Comparison of ENCODE assay signal across 20 cellular contexts in the genomic region with DNA sequence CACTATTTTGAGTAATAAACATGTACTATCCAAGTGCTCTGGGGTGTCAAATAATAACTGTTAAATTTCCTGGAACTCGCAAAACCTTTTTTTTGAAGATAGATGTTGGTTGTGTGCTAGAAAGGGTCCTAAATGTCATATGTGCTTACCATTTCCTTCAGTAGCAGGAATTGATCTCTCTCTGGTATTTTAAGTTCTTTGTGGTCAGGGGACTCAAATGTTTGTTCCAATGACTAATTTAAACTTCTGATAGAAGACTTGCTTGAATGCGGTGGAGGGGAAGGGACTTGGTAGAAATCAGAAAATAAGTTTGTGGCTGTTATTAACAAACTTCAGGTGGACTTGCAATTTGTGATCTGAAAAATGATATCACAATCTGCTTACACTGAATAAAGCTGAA. TPM values are rescaled to one million over a fixed set of nuclear protein-coding genes. Genes with fewer than 3 reads are reported as not detected.
DNase-seq lines count a peak whose midpoint lies in the region; ATAC-seq and TF ChIP-seq lines count a peak whose summit lies in the region.
"Had no signal": no experiment of that assay in that cellular context is flagged by ENCODE, and none has a peak within 500 bp of the region (broad histone marks: within the 10 kb centered on the region; RNA-seq: fewer than 3 reads in every experiment).

No MANE protein-coding gene starts in this region.

- H3F3A ChIP-seq in GM23338 (replicated peaks; ENCODE audit: low read depth): 0 out of 2 replicates have a peak, but pooled peaks cover 5% of the 10 kb centered on the region

- H3K27me3 Mint-ChIP-seq in T-helper 2 cell treated with Interferon-gamma antibody and Interleukin-4, amounts not matched to agents 5 μg/mL and 100 μg/mL, for 36 hours (ENCODE audit: low read depth): no peaks in the 10 kb centered on the region
- peaks cover 4% of the 10 kb centered on the region for H3K27me3 Mint-ChIP-seq in GM23338 (ENCODE audit: insufficient read depth, low read depth, poor library complexity)
- no peaks in the 10 kb centered on the region for H3K27me3 Mint-ChIP-seq in activated T-helper 1 cell treated with anti-CD3 and anti-CD28 coated beads, Interleukin-12 subunit alpha, Interleukin-12 subunit beta, Interleukin-2, Interleukin-4 antibody, amounts not matched to agents 30 ng/mL and 10 ng/mL and 1 ng/mL, durations not matched to agents 14 hours and 24 hours and 36 hours (ENCODE audit: insufficient read depth)

- H3K36me3 ChIP-seq in GM23338 (ENCODE audit: insufficient read depth) (no peaks in the 10 kb centered on the region), parathyroid adenoma (ENCODE audit: control insufficient read depth, insufficient read depth, low read length) (no peaks in the 10 kb centered on the region)
- H3K36me3 ChIP-seq: breast epithelium had no signal

- intact Hi-C loops in activated T-helper 1 cell treated with anti-CD3 and anti-CD28 coated beads, Interleukin-12 subunit alpha, Interleukin-12 subunit beta, Interleukin-2, Interleukin-4 antibody, amounts not matched to agents 30 ng/mL and 10 ng/mL and 1 ng/mL, durations not matched to agents 14 hours and 24 hours and 36 hours (cut with micrococcal nuclease): no loop called here

- H2AFZ ChIP-seq in GM23338 (no peak overlapping the region), parathyroid adenoma (no peak overlapping the region)
- H2AFZ ChIP-seq: hepatocyte had no signal

- no peaks in the 10 kb centered on the region for H3K9me3 ChIP-seq in parathyroid adenoma (ENCODE audit: control insufficient read depth, low read length)
- H3K9me3 ChIP-seq: breast epithelium, HAP-1 had no signal

- H3K27ac Mint-ChIP-seq in T-helper 2 cell treated with Interferon-gamma antibody and Interleukin-4, amounts not matched to agents 5 μg/mL and 100 μg/mL, for 36 hours: peak overlapping the region; percentile 41
- H3K27ac Mint-ChIP-seq in GM23338: 0 out of 2 replicates have a peak overlapping the region, but pooled peaks have one; percentile 11
- peak overlapping the region; percentile 78 for H3K27ac Mint-ChIP-seq in activated T-helper 1 cell treated with anti-CD3 and anti-CD28 coated beads, Interleukin-12 subunit alpha, Interleukin-12 subunit beta, Interleukin-2, Interleukin-4 antibody, amounts not matched to agents 30 ng/mL and 10 ng/mL and 1 ng/mL, durations not matched to agents 14 hours and 24 hours and 36 hours

- H3K79me2 ChIP-seq in GM23338 (replicated peaks; ENCODE audit: insufficient read depth) (peaks cover 88% of the 10 kb centered on the region), parathyroid adenoma (peaks cover 19% of the 10 kb centered on the region)

- H3K9me2 ChIP-seq in GM23338 (ENCODE audit: insufficient read depth): no peaks in the 10 kb centered on the region

- H3K4me3 ChIP-seq in GM23338 (no peak overlapping the region), parathyroid adenoma (ENCODE audit: low read depth, low read length) (no peak overlapping the region)
- H3K4me3 ChIP-seq: breast epithelium, HAP-1, hepatocyte, skin epidermis had no signal

- peaks cover 39% of the 10 kb centered on the region for H4K20me1 ChIP-seq in GM23338 (replicated peaks; ENCODE audit: insufficient read depth)

- no peaks in the 10 kb centered on the region for H3K9me3 Mint-ChIP-seq in T-helper 2 cell treated with Interferon-gamma antibody and Interleukin-4, amounts not matched to agents 5 μg/mL and 100 μg/mL, for 36 hours
- no peaks in the 10 kb centered on the region for H3K9me3 Mint-ChIP-seq in GM23338
- H3K9me3 Mint-ChIP-seq in activated T-helper 1 cell treated with anti-CD3 and anti-CD28 coated beads, Interleukin-12 subunit alpha, Interleukin-12 subunit beta, Interleukin-2, Interleukin-4 antibody, amounts not matched to agents 30 ng/mL and 10 ng/mL and 1 ng/mL, durations not matched to agents 14 hours and 24 hours and 36 hours: no peaks in the 10 kb centered on the region

- no peak overlapping the region for H3K9ac ChIP-seq in parathyroid adenoma

- H3K4me2 ChIP-seq in GM23338: no peak overlapping the region
- no peak overlapping the region for H3K4me2 ChIP-seq in parathyroid adenoma (ENCODE audit: low read length)
- H3K4me2 ChIP-seq: hepatocyte had no signal

- ATAC-seq in GM23338 (no peak), HG03159 (IDR thresholded peaks at IDR 0.05; ENCODE audit: unreplicated experiment) (no peak)

- no peak overlapping the region for H3K27ac ChIP-seq in GM23338 (ENCODE audit: low read depth)
- H3K27ac ChIP-seq in parathyroid adenoma: peak overlapping the region; percentile 17
- H3K27ac ChIP-seq: breast epithelium, hepatocyte, skin epidermis had no signal

- TF ChIP-seq CTCF in GM23338 (conservative IDR thresholded peaks at IDR 0.05; ENCODE audit: low read depth in 2 of 2) (no peak), parathyroid adenoma (IDR thresholded peaks at IDR 0.05) (no peak)

- H3K4me1 ChIP-seq in GM23338 (ENCODE audit: insufficient read depth) (peaks cover 5% of the 10 kb centered on the region; the same call in 1 of the 2 replicates), parathyroid adenoma (peaks cover 13% of the 10 kb centered on the region)
- H3K4me1 ChIP-seq: breast epithelium had no signal

- H3K4me3 Mint-ChIP-seq in T-helper 2 cell treated with Interferon-gamma antibody and Interleukin-4, amounts not matched to agents 5 μg/mL and 100 μg/mL, for 36 hours: peak overlapping the region; percentile 10
- no peak overlapping the region for H3K4me3 Mint-ChIP-seq in GM23338
- H3K4me3 Mint-ChIP-seq in activated T-helper 1 cell treated with anti-CD3 and anti-CD28 coated beads, Interleukin-12 subunit alpha, Interleukin-12 subunit beta, Interleukin-2, Interleukin-4 antibody, amounts not matched to agents 30 ng/mL and 10 ng/mL and 1 ng/mL, durations not matched to agents 14 hours and 24 hours and 36 hours: no peak overlapping the region

- no peaks in the 10 kb centered on the region for H3K27me3 ChIP-seq in GM23338 (ENCODE audit: insufficient read depth)
- H3K27me3 ChIP-seq in parathyroid adenoma (ENCODE audit: control insufficient read depth, insufficient read depth, low read length): no peaks in the 10 kb centered on the region
- H3K27me3 ChIP-seq: breast epithelium, hepatocyte had no signal

- H3K4me1 Mint-ChIP-seq in T-helper 2 cell treated with Interferon-gamma antibody and Interleukin-4, amounts not matched to agents 5 μg/mL and 100 μg/mL, for 36 hours (ENCODE audit: low read depth): peaks cover 25% of the 10 kb centered on the region
- peaks cover 9% of the 10 kb centered on the region; the same call in 2 of the 3 replicates for H3K4me1 Mint-ChIP-seq in GM23338
- H3K4me1 Mint-ChIP-seq in activated T-helper 1 cell treated with anti-CD3 and anti-CD28 coated beads, Interleukin-12 subunit alpha, Interleukin-12 subunit beta, Interleukin-2, Interleukin-4 antibody, amounts not matched to agents 30 ng/mL and 10 ng/mL and 1 ng/mL, durations not matched to agents 14 hours and 24 hours and 36 hours (ENCODE audit: low read depth): peaks cover 29% of the 10 kb centered on the region

- no peak for DNase-seq in T-helper 2 cell treated with Interferon-gamma antibody and Interleukin-4, amounts not matched to agents 5 μg/mL and 100 μg/mL, for 36 hours (ENCODE audit: low spot score)
- DNase-seq in T-helper 2 cell: no peak
- DNase-seq in GM23338 (ENCODE audit: low spot score): no peak
- DNase-seq in activated T-helper 1 cell treated with anti-CD3 and anti-CD28 coated beads, Interleukin-12 subunit alpha, Interleukin-12 subunit beta, Interleukin-2, Interleukin-4 antibody, amounts not matched to agents 30 ng/mL and 10 ng/mL and 1 ng/mL, durations not matched to agents 14 hours and 24 hours and 36 hours (ENCODE audit: low spot score): no peak
- DNase-seq in islet precursor cell: no peak
- DNase-seq in NCI-H128 (lab: John Stamatoyannopoulos, UW; ENCODE audit: unreplicated experiment): no peak
- DNase-seq: 8988T; C1 segment of cervical spinal cord; DMS53; effector CD4-positive, alpha-beta T cell; kidney glomerular epithelial cell; midbrain; NCI-H748 treated with DMSO at 0.1 percent for 48 hours; trophoblast cell had no signal

- peaks cover 17% of the 10 kb centered on the region for H3K36me3 Mint-ChIP-seq in T-helper 2 cell treated with Interferon-gamma antibody and Interleukin-4, amounts not matched to agents 5 μg/mL and 100 μg/mL, for 36 hours (ENCODE audit: low read depth)
- peaks cover 2% of the 10 kb centered on the region; the same call in 2 of the 3 replicates for H3K36me3 Mint-ChIP-seq in GM23338 (ENCODE audit: low read depth)
- H3K36me3 Mint-ChIP-seq in activated T-helper 1 cell treated with anti-CD3 and anti-CD28 coated beads, Interleukin-12 subunit alpha, Interleukin-12 subunit beta, Interleukin-2, Interleukin-4 antibody, amounts not matched to agents 30 ng/mL and 10 ng/mL and 1 ng/mL, durations not matched to agents 14 hours and 24 hours and 36 hours (ENCODE audit: low read depth): peaks cover 10% of the 10 kb centered on the region

TF ChIP-seq in GM23338, 12 proteins besides CTCF, POLR2A, EP300 and RAD21 (continues in another document):
- TF ChIP-seq STAT1 (IDR thresholded peaks at IDR 0.05; ENCODE audit: unreplicated experiment) (no peak), EZH2 (IDR thresholded peaks at IDR 0.05; ENCODE audit: low read depth, unreplicated experiment) (no peak)

RNA-seq across cellular contexts. Expression of a gene that starts 26.8 kb away (rescaled TPM):
- 83.0 and 118 TPM in 2 replicates for total RNA-seq in GM23338 (2014; rRNA removed; shearing (Covaris generic))
- polyA plus RNA-seq in GM23338 (2016; fragmentation: Nextera tagmentation; extraction: Ambion mirVana): 70.3 and 76.4 TPM in 2 replicates
- total RNA-seq in activated T-helper 1 cell treated with anti-CD3 and anti-CD28 coated beads, Interleukin-12 subunit alpha, Interleukin-12 subunit beta, Interleukin-2, Interleukin-4 antibody, amounts not matched to agents 30 ng/mL and 10 ng/mL and 1 ng/mL, durations not matched to agents 14 hours and 24 hours and 36 hours: 179 and 180 TPM in 2 replicates

RNA-seq across cellular contexts. Expression of a gene that starts 44.6 kb away (rescaled TPM):
- total RNA-seq in GM23338 (2014; rRNA removed; shearing (Covaris generic)): 22.1 and 28.7 TPM in 2 replicates
- polyA plus RNA-seq in GM23338 (2016; fragmentation: Nextera tagmentation; extraction: Ambion mirVana): 15.9 and 17.9 TPM in 2 replicates
- total RNA-seq in activated T-helper 1 cell treated with anti-CD3 and anti-CD28 coated beads, Interleukin-12 subunit alpha, Interleukin-12 subunit beta, Interleukin-2, Interleukin-4 antibody, amounts not matched to agents 30 ng/mL and 10 ng/mL and 1 ng/mL, durations not matched to agents 14 hours and 24 hours and 36 hours: 34.5 and 36.8 TPM in 2 replicates

RNA-seq across cellular contexts. Expression of a gene that starts 46.8 kb away (rescaled TPM):
- 4.3 and 4.4 TPM in 2 replicates for total RNA-seq in GM23338 (2014; rRNA removed; shearing (Covaris generic))
- 3.0 TPM in 2 replicates for polyA plus RNA-seq in GM23338 (2016; fragmentation: Nextera tagmentation; extraction: Ambion mirVana)
- total RNA-seq in activated T-helper 1 cell treated with anti-CD3 and anti-CD28 coated beads, Interleukin-12 subunit alpha, Interleukin-12 subunit beta, Interleukin-2, Interleukin-4 antibody, amounts not matched to agents 30 ng/mL and 10 ng/mL and 1 ng/mL, durations not matched to agents 14 hours and 24 hours and 36 hours: 15.9 and 17.4 TPM in 2 replicates

Comparison
In these comparisons a context has a peak if more than half of its experiments do, and no peak if none do; other contexts are left out.
1. H3K27ac Mint-ChIP-seq: peak in every context shown above with its lines; median percentile 78 in activated T-helper 1 cell treated with anti-CD3 and anti-CD28 coated beads, Interleukin-12 subunit alpha, Interleukin-12 subunit beta, Interleukin-2, Interleukin-4 antibody, amounts not matched to agents 30 ng/mL and 10 ng/mL and 1 ng/mL, durations not matched to agents 14 hours and 24 hours and 36 hours; 41 in T-helper 2 cell treated with Interferon-gamma antibody and Interleukin-4, amounts not matched to agents 5 μg/mL and 100 μg/mL, for 36 hours; 11 in GM23338.